Comparison of ENCODE assay signal across 24 cellular contexts in genomic region chr1:42737986-42738677, GRCh38. TPM values are rescaled to one million over a fixed set of nuclear protein-coding genes. Genes with fewer than 3 reads are reported as not detected.
A peak's percentile ranks its signal among the peaks of the same experiment; 100 is the strongest.
DNase-seq lines count a peak whose midpoint lies in the region; ATAC-seq, FAIRE-seq and TF ChIP-seq lines count a peak whose summit lies in the region.
"Had no signal": no experiment of that assay in that cellular context is flagged by ENCODE, and none has a peak within 500 bp of the region (broad histone marks: within the 10 kb centered on the region; RNA-seq: fewer than 3 reads in every experiment).

No MANE protein-coding gene starts in this region.

- no peak for FAIRE-seq in H1 (lab: Jason Lieb, UNC)
- FAIRE-seq: GM12878 had no signal

- CTCF ChIA-PET in H1 (lab: Charles Lee; ENCODE audit: partially characterized antibody): interaction anchor here (0.9 to 6.4 kb wide), 5 partner anchors 8 to 17 kb away, joined by 3 to 62 read pairs (median 3); no protein-coding TSS in a partner anchor

- peaks cover 0 to 41% (median 28%) of the 10 kb centered on the region in 4 experiments; a peak in 6 of 7 replicates for H3K4me1 ChIP-seq in H1 (replicated peaks in 1 of 4; ENCODE audit: control insufficient read depth in 3 of 4, insufficient read depth in 4 of 4, low read length in 3 of 4)
- peaks cover 15 to 20% of the 10 kb centered on the region in 2 donors for H3K4me1 ChIP-seq in neuronal stem cell (ENCODE audit: control insufficient read depth in 2 of 2, insufficient read depth in 1 of 2, low read depth in 1 of 2, low read length in 2 of 2)
- no peaks in the 10 kb centered on the region for H3K4me1 ChIP-seq in BE2C
- H3K4me1 ChIP-seq: SJSA1 had no signal

- H3K27me3 ChIP-seq in H1 (replicated peaks in 1 of 4; ENCODE audit: control insufficient read depth in 3 of 4, extremely low read depth in 1 of 4, insufficient read depth in 3 of 4, low read length in 3 of 4): no peaks in the 10 kb centered on the region
- H3K27me3 ChIP-seq in neuronal stem cell (ENCODE audit: control insufficient read depth in 3 of 3, insufficient read depth in 3 of 3, low read depth in 1 of 3, low read length in 3 of 3): no peaks in the 10 kb centered on the region
- no peaks in the 10 kb centered on the region for H3K27me3 ChIP-seq in BE2C
- H3K27me3 ChIP-seq: SJSA1 had no signal

- H3K79me2 ChIP-seq in H1 (ENCODE audit: control insufficient read depth in 1 of 2, insufficient read depth in 2 of 2, low read length in 2 of 2): no peaks in the 10 kb centered on the region

- H3K23ac ChIP-seq in H1 (ENCODE audit: insufficient read length) (no peak overlapping the region), neuronal stem cell (ENCODE audit: low read depth, low read length, poor library complexity) (peak overlapping the region; percentile 82)

- H2BK12ac ChIP-seq in H1 (ENCODE audit: low read depth, low read length): no peak overlapping the region
- H2BK12ac ChIP-seq in neuronal stem cell (ENCODE audit: low read length): no peak overlapping the region

- TF ChIP-seq CTCF in H1 (IDR thresholded peaks at IDR 0.05; ENCODE audit: control extremely low read depth in 1 of 3, insufficient read depth in 1 of 3, low read depth in 1 of 3, low read length in 3 of 3) (no peak), BE2C (IDR thresholded peaks at IDR 0.05; ENCODE audit: low read depth, low read length) (no peak)

- no peak overlapping the region for H2BK20ac ChIP-seq in H1 (ENCODE audit: low read length)

- H3K79me1 ChIP-seq in H1 (ENCODE audit: low read depth, low read length): peaks cover 3% of the 10 kb centered on the region; the same call in 1 of the 2 replicates
- no peaks in the 10 kb centered on the region for H3K79me1 ChIP-seq in neuronal stem cell (ENCODE audit: low read depth, low read length)

- no peak overlapping the region for H2BK15ac ChIP-seq in H1 (ENCODE audit: low read length)
- H2BK15ac ChIP-seq in neuronal stem cell (ENCODE audit: low read length): peak overlapping the region; percentile 40

- H2BK120ac ChIP-seq in H1 (replicated peaks; ENCODE audit: low read depth, low read length) (no peak overlapping the region), neuronal stem cell (ENCODE audit: low read depth, low read length) (no peak overlapping the region)

- H2BK5ac ChIP-seq in H1 (ENCODE audit: low read depth, low read length) (no peak overlapping the region; the same call in 1 of the 2 replicates), neuronal stem cell (ENCODE audit: low read length) (no peak overlapping the region)

- no peak for TF ChIP-seq POLR2A in H1 (IDR thresholded peaks at IDR 0.05; ENCODE audit: control extremely low read depth in 1 of 2, low read depth in 2 of 2, low read length in 2 of 2)

- POLR2A ChIA-PET in H1 (lab: Charles Lee; ENCODE audit: partially characterized antibody): interaction anchor here (2.2 kb wide), 1 partner anchor 56 kb away, joined by 7 read pairs; the partner anchor contains the start of gene YBX1

- peak; percentile 50 for DNase-seq in activated effector memory CD4-positive, alpha-beta T cell treated with anti-CD3 and anti-CD28 coated beads, Interleukin-2, amount 50 U/mL, for 16 hours
- no peak for DNase-seq in activated effector memory CD4-positive, alpha-beta T cell treated with Interleukin-2 at 50 U/mL for 16 hours
- DNase-seq in H1 (ENCODE audit: low read depth in 1 of 2, low spot score in 2 of 2) (no peak), neuronal stem cell (ENCODE audit: low spot score) (no peak), DMS53 treated with DMSO at 0.1 percent for 48 hours (lab: John Stamatoyannopoulos, UW; ENCODE audit: unreplicated experiment) (no peak), BE2C (no peak)
- DNase-seq: CD4-positive, alpha-beta memory T cell; COR-L47; GOT3; NCI-H1417; NCI-H1694; NCI-H446 treated with DMSO at 0.1 percent for 48 hours; NCI-H526 treated with DMSO at 0.1 percent for 48 hours; Right ventricle myocardium superior had no signal

- no peak for ATAC-seq in GM21717 (IDR thresholded peaks at IDR 0.05; ENCODE audit: unreplicated experiment)
- ATAC-seq: HCT116 had no signal

- H4K8ac ChIP-seq in H1 (ENCODE audit: extremely low read depth, insufficient read depth, low read length) (no peak overlapping the region), neuronal stem cell (ENCODE audit: low read depth, low read length) (no peak overlapping the region)

- no peaks in the 10 kb centered on the region for H3K36me3 ChIP-seq in H1 (ENCODE audit: control insufficient read depth in 2 of 4, insufficient read depth in 4 of 4, low read length in 3 of 4)
- H3K36me3 ChIP-seq in neuronal stem cell (replicated peaks in 1 of 2; ENCODE audit: control insufficient read depth in 2 of 2, insufficient read depth in 2 of 2, low read length in 2 of 2): peaks cover 0 to 1% of the 10 kb centered on the region in 2 donors
- H3K36me3 ChIP-seq in BE2C: no peaks in the 10 kb centered on the region
- H3K36me3 ChIP-seq: SJSA1 had no signal

- H3K18ac ChIP-seq in H1 (ENCODE audit: extremely low read depth, low read length) (no peak overlapping the region), neuronal stem cell (ENCODE audit: low read length) (no peak overlapping the region)

- H4K91ac ChIP-seq in H1 (replicated peaks; ENCODE audit: insufficient read length, low read length) (peak overlapping the region; percentile 49), neuronal stem cell (ENCODE audit: low read depth, low read length, poor library complexity) (no peak overlapping the region)

- H3K14ac ChIP-seq in H1 (ENCODE audit: insufficient read length) (no peak overlapping the region), neuronal stem cell (ENCODE audit: low read length) (no peak overlapping the region)

- no peak for TF ChIP-seq EP300 in H1 (IDR thresholded peaks at IDR 0.05; ENCODE audit: borderline replicate concordance in 1 of 2, low read depth in 2 of 2, low read length in 2 of 2)

- H2AFZ ChIP-seq in H1 (ENCODE audit: low read length) (no peak overlapping the region), neuronal stem cell (ENCODE audit: low read length) (no peak overlapping the region)
- H2AFZ ChIP-seq: PC-9 had no signal

- no peak overlapping the region; a peak in 1 of 4 replicates for H3K4me2 ChIP-seq in H1 (ENCODE audit: insufficient read depth in 1 of 2, low read depth in 2 of 2, low read length in 2 of 2)
- no peak overlapping the region for H3K4me2 ChIP-seq in neuronal stem cell (ENCODE audit: insufficient read depth, low read length, poor library complexity, severe bottlenecking)
- H3K4me2 ChIP-seq: KMS-11, PC-9 had no signal

- no peak overlapping the region for H2AK5ac ChIP-seq in H1 (ENCODE audit: low read depth, low read length)
- no peak overlapping the region for H2AK5ac ChIP-seq in neuronal stem cell (ENCODE audit: low read depth, low read length)

- no peak overlapping the region for H3K56ac ChIP-seq in H1 (replicated peaks; ENCODE audit: insufficient read length, low read depth, low read length)

- no peak overlapping the region for H3K9ac ChIP-seq in H1 (replicated peaks in 1 of 4; ENCODE audit: extremely low read depth in 1 of 4, low read depth in 3 of 4, low read length in 3 of 4)
- H3K9ac ChIP-seq in neuronal stem cell (ENCODE audit: low read depth, low read length, poor library complexity): peak overlapping the region; percentile 12
- H3K9ac ChIP-seq: KMS-11 had no signal

- H3K27ac ChIP-seq in H1 (ENCODE audit: low read depth, low read length): no peak overlapping the region
- H3K27ac ChIP-seq in neuronal stem cell (replicated peaks; ENCODE audit: low read length): no peak overlapping the region
- H3K27ac ChIP-seq: 22Rv1, KMS-11, PC-9, SJSA1 had no signal

- 95% methylated on average over 16 of the region's 21 CpGs; no CpG with 5 or more reads in 1 of the 2 experiments for WGBS in H1 (ENCODE audit: extremely low coverage in 1 of 2, insufficient coverage in 1 of 2, insufficient read length in 1 of 2, insufficient replicate concordance in 2 of 2, low coverage in 1 of 2, low lambda C conversion rate in 2 of 2, missing lambda C conversion rate in 1 of 2), 2 experiments
- no CpG with 5 or more reads among the region's 21 CpGs for WGBS in neuronal stem cell (ENCODE audit: extremely low coverage in 2 of 2, insufficient read length in 2 of 2, insufficient replicate concordance in 1 of 2), 2 donors

- no peak overlapping the region for H3K4me3 ChIP-seq in H1 (ENCODE audit: extremely low read depth in 1 of 4, insufficient read depth in 2 of 4, low read depth in 3 of 4, low read length in 4 of 4)
- H3K4me3 ChIP-seq in neuronal stem cell (ENCODE audit: low read length in 2 of 2): no peak overlapping the region
- H3K4me3 ChIP-seq in BE2C (ENCODE audit: low read depth, low read length): no peak overlapping the region
- H3K4me3 ChIP-seq: GM12878, PC-9, SJSA1 had no signal

- peaks cover 5% of the 10 kb centered on the region; the same call in 1 of the 2 replicates for H3K23me2 ChIP-seq in H1 (ENCODE audit: low read depth, low read length)

- H3K9me3 ChIP-seq in H1 (ENCODE audit: insufficient read depth in 2 of 2, low read depth in 1 of 2, low read length in 1 of 2) (no peaks in the 10 kb centered on the region), neuronal stem cell (replicated peaks in 1 of 2; ENCODE audit: control insufficient read depth in 2 of 2, insufficient read depth in 1 of 2, low read depth in 1 of 2, low read length in 2 of 2) (no peaks in the 10 kb centered on the region), BE2C (no peaks in the 10 kb centered on the region)
- H3K9me3 ChIP-seq: SJSA1 had no signal

- H4K20me1 ChIP-seq in H1 (replicated peaks in 1 of 2; ENCODE audit: control insufficient read depth in 1 of 2, insufficient read depth in 2 of 2, low read length in 2 of 2): peaks cover 0 to 4% of the 10 kb centered on the region in 2 experiments

- H3K4ac ChIP-seq in H1 (replicated peaks; ENCODE audit: insufficient read length, low read depth, low read length) (no peak overlapping the region), neuronal stem cell (ENCODE audit: low read length) (no peak overlapping the region)

- no peak for TF ChIP-seq RAD21 in H1 (IDR thresholded peaks at IDR 0.05 in 1 of 2, conservative IDR thresholded peaks at IDR 0.05 in 1 of 2; ENCODE audit: low read depth in 2 of 2, low read length in 2 of 2)

- H4K5ac ChIP-seq in H1 (ENCODE audit: insufficient read length, low read depth, low read length): no peak overlapping the region

RNA-seq across cellular contexts. Expression of gene CLDN19, which starts 1.9 kb away (rescaled TPM):
- total RNA-seq in H1 (2021; fragmentation: NEBNext Ultra II Directional; extraction: Animal tissue kit (Norgen Biotek cat#: 25700)): 9.7 and 12.1 TPM in 2 replicates
- polyA plus RNA-seq in H1 (2011; rRNA removed): 17.2 and 27.8 TPM in 2 replicates
- polyA plus RNA-seq in H1 (2011; cell fraction: cytosol; rRNA removed): 19.5 TPM
- 22.5 TPM for polyA plus RNA-seq in H1 (2011; cell fraction: nucleus; rRNA removed)
- 8.1 to 15.1 TPM (median 13.1 TPM) in 4 replicates for polyA plus RNA-seq in H1 (2012, experiment 1 of 2)
- 11.9 TPM for polyA plus RNA-seq in H1 (2012, experiment 2 of 2)
- 10.3 TPM for polyA plus RNA-seq in H1 (2013, experiment 1 of 2)
- polyA plus RNA-seq in H1 (2013, experiment 2 of 2): 11.9 TPM
- 11.2 and 12.8 TPM in 2 replicates for polyA minus RNA-seq in H1 (2011; rRNA and poly(A)+ RNA removed)
- 9.9 TPM for polyA minus RNA-seq in H1 (2011; cell fraction: cytosol; rRNA and poly(A)+ RNA removed)
- 10.9 TPM for polyA minus RNA-seq in H1 (2011; cell fraction: nucleus; rRNA and poly(A)+ RNA removed)
- polyA plus RNA-seq in neuronal stem cell (2013, experiment 1 of 2): 2.4 TPM
- 2.7 TPM for polyA plus RNA-seq in neuronal stem cell (2013, experiment 2 of 2)
- not detected for polyA plus RNA-seq in BE2C (2012; ENCODE audit: insufficient read depth, insufficient read length, low read depth)
- total RNA-seq: CD4-positive, alpha-beta memory T cell; GM12878; PC-9; Right ventricle myocardium superior; RPMI7951; SJSA1 had no signal
- polyA plus RNA-seq: BJ; CD4-positive, alpha-beta memory T cell; GM12878; IgD-negative memory B cell had no signal

RNA-seq across cellular contexts. Expression of gene P3H1, which starts 28.7 kb away (rescaled TPM):
- 58.4 and 60.4 TPM in 2 replicates for total RNA-seq in H1 (2021; fragmentation: NEBNext Ultra II Directional; extraction: Animal tissue kit (Norgen Biotek cat#: 25700))
- polyA plus RNA-seq in H1 (2011; rRNA removed): 87.5 and 90.7 TPM in 2 replicates
- 70.9 TPM for polyA plus RNA-seq in H1 (2011; cell fraction: cytosol; rRNA removed)
- polyA plus RNA-seq in H1 (2011; cell fraction: nucleus; rRNA removed): 228 TPM
- 35.4 to 52.4 TPM (median 51.1 TPM) in 4 replicates for polyA plus RNA-seq in H1 (2012, experiment 1 of 2)
- 37.1 TPM for polyA plus RNA-seq in H1 (2012, experiment 2 of 2)
- polyA plus RNA-seq in H1 (2013, experiment 1 of 2): 108 TPM
- 90.7 TPM for polyA plus RNA-seq in H1 (2013, experiment 2 of 2)
- polyA minus RNA-seq in H1 (2011; rRNA and poly(A)+ RNA removed): 56.4 and 57.1 TPM in 2 replicates
- polyA minus RNA-seq in H1 (2011; cell fraction: cytosol; rRNA and poly(A)+ RNA removed): 30.7 TPM
- 51.6 TPM for polyA minus RNA-seq in H1 (2011; cell fraction: nucleus; rRNA and poly(A)+ RNA removed)
- polyA plus RNA-seq in neuronal stem cell (2013, experiment 1 of 2): 50.7 TPM
- 49.2 TPM for polyA plus RNA-seq in neuronal stem cell (2013, experiment 2 of 2)
- polyA plus RNA-seq in BE2C (2012; ENCODE audit: insufficient read depth, insufficient read length, low read depth): 49.6 TPM

RNA-seq across cellular contexts. Expression of gene C1orf50, which starts 28.9 kb away (rescaled TPM):
- 6.9 and 7.1 TPM in 2 replicates for total RNA-seq in H1 (2021; fragmentation: NEBNext Ultra II Directional; extraction: Animal tissue kit (Norgen Biotek cat#: 25700))
- 2.1 and 3.2 TPM in 2 replicates for polyA plus RNA-seq in H1 (2011; rRNA removed)
- 4.0 TPM for polyA plus RNA-seq in H1 (2011; cell fraction: cytosol; rRNA removed)
- 1.5 TPM for polyA plus RNA-seq in H1 (2011; cell fraction: nucleus; rRNA removed)
- polyA plus RNA-seq in H1 (2012, experiment 1 of 2): 2.5 to 6.3 TPM (median 3.1 TPM) in 4 replicates
- polyA plus RNA-seq in H1 (2012, experiment 2 of 2): 0.60 TPM
- polyA plus RNA-seq in H1 (2013, experiment 1 of 2): 2.6 TPM
- polyA plus RNA-seq in H1 (2013, experiment 2 of 2): 2.3 TPM
- polyA minus RNA-seq in H1 (2011; rRNA and poly(A)+ RNA removed): 2.2 and 3.3 TPM in 2 replicates
- 2.5 TPM for polyA minus RNA-seq in H1 (2011; cell fraction: cytosol; rRNA and poly(A)+ RNA removed)
- polyA minus RNA-seq in H1 (2011; cell fraction: nucleus; rRNA and poly(A)+ RNA removed): 3.0 TPM
- polyA plus RNA-seq in neuronal stem cell (2013, experiment 1 of 2): 3.3 TPM
- polyA plus RNA-seq in neuronal stem cell (2013, experiment 2 of 2): 3.4 TPM
- 1.7 TPM for polyA plus RNA-seq in BE2C (2012; ENCODE audit: insufficient read depth, insufficient read length, low read depth)

RNA-seq across cellular contexts. Expression of gene TMEM269, which starts 46.7 kb away (rescaled TPM):
- total RNA-seq in H1 (2021; fragmentation: NEBNext Ultra II Directional; extraction: Animal tissue kit (Norgen Biotek cat#: 25700)): 0.35 and 0.61 TPM in 2 replicates
- polyA plus RNA-seq in H1 (2011; rRNA removed): 0.14 TPM in 2 replicates
- 0.19 TPM for polyA plus RNA-seq in H1 (2011; cell fraction: cytosol; rRNA removed)
- 0.29 TPM for polyA plus RNA-seq in H1 (2011; cell fraction: nucleus; rRNA removed)
- 0.10 to 0.39 TPM (median 0.20 TPM) in 4 replicates for polyA plus RNA-seq in H1 (2012, experiment 1 of 2)
- 0.08 TPM for polyA plus RNA-seq in H1 (2012, experiment 2 of 2)
- 0.12 TPM for polyA plus RNA-seq in H1 (2013, experiment 1 of 2)
- 0.13 TPM for polyA plus RNA-seq in H1 (2013, experiment 2 of 2)
- polyA minus RNA-seq in H1 (2011; rRNA and poly(A)+ RNA removed): 0.22 and 0.24 TPM in 2 replicates
- polyA minus RNA-seq in H1 (2011; cell fraction: cytosol; rRNA and poly(A)+ RNA removed): not detected
- 0.20 TPM for polyA minus RNA-seq in H1 (2011; cell fraction: nucleus; rRNA and poly(A)+ RNA removed)
- 1.2 TPM for polyA plus RNA-seq in neuronal stem cell (2013, experiment 1 of 2)
- polyA plus RNA-seq in neuronal stem cell (2013, experiment 2 of 2): 1.2 TPM
- polyA plus RNA-seq in BE2C (2012; ENCODE audit: insufficient read depth, insufficient read length, low read depth): 0.96 TPM
- total RNA-seq: Right ventricle myocardium superior, RPMI7951, SJSA1 had no signal
- polyA plus RNA-seq: BJ; CD4-positive, alpha-beta memory T cell; IgD-negative memory B cell had no signal

RNA-seq across cellular contexts. Expression of gene YBX1, which starts 55.9 kb away (rescaled TPM):
- total RNA-seq in H1 (2021; fragmentation: NEBNext Ultra II Directional; extraction: Animal tissue kit (Norgen Biotek cat#: 25700)): 1,219 and 1,248 TPM in 2 replicates
- polyA plus RNA-seq in H1 (2011; rRNA removed): 438 and 476 TPM in 2 replicates
- polyA plus RNA-seq in H1 (2011; cell fraction: cytosol; rRNA removed): 1,002 TPM
- polyA plus RNA-seq in H1 (2011; cell fraction: nucleus; rRNA removed): 864 TPM
- polyA plus RNA-seq in H1 (2012, experiment 1 of 2): 1,144 to 1,314 TPM (median 1,258 TPM) in 4 replicates
- 645 TPM for polyA plus RNA-seq in H1 (2012, experiment 2 of 2)
- 1,303 TPM for polyA plus RNA-seq in H1 (2013, experiment 1 of 2)
- 1,245 TPM for polyA plus RNA-seq in H1 (2013, experiment 2 of 2)
- 230 and 291 TPM in 2 replicates for polyA minus RNA-seq in H1 (2011; rRNA and poly(A)+ RNA removed)
- 523 TPM for polyA minus RNA-seq in H1 (2011; cell fraction: cytosol; rRNA and poly(A)+ RNA removed)
- 554 TPM for polyA minus RNA-seq in H1 (2011; cell fraction: nucleus; rRNA and poly(A)+ RNA removed)
- 1,990 TPM for polyA plus RNA-seq in neuronal stem cell (2013, experiment 1 of 2)
- 1,985 TPM for polyA plus RNA-seq in neuronal stem cell (2013, experiment 2 of 2)
- polyA plus RNA-seq in BE2C (2012; ENCODE audit: insufficient read depth, insufficient read length, low read depth): 719 TPM
